In genomic region chr5:172637740-172638139, GRCh38 we compare ENCODE assay signal across 23 cellular contexts. TPM values are rescaled to one million over a fixed set of nuclear protein-coding genes. Genes with fewer than 3 reads are reported as not detected.
DNase-seq lines count a peak whose midpoint lies in the region; ATAC-seq and TF ChIP-seq lines count a peak whose summit lies in the region.
"Had no signal": no experiment of that assay in that cellular context is flagged by ENCODE, and none has a peak within 500 bp of the region (broad histone marks: within the 10 kb centered on the region; RNA-seq: fewer than 3 reads in every experiment).

No MANE protein-coding gene starts in this region.

- no peak for TF ChIP-seq CTCF in RWPE1 (conservative IDR thresholded peaks at IDR 0.05; ENCODE audit: low read depth)
- no peak for TF ChIP-seq CTCF in mucosa of descending colon (IDR thresholded peaks at IDR 0.05)
- no peak for TF ChIP-seq CTCF in sigmoid colon (IDR thresholded peaks at IDR 0.05)

- H3K9ac ChIP-seq in BLaER1 treated with 17β-estradiol and CSF1 and Interleukin-3, amounts not matched to agents 10 nM and 100 nM, result no peak overlapping the region

- H3K27me3 ChIP-seq in BLaER1 treated with 17β-estradiol and CSF1 and Interleukin-3, amounts not matched to agents 10 nM and 100 nM, result peaks cover 0 to 13% (median 0%) of the 10 kb centered on the region in 11 experiments; a peak in 3 of 22 replicates
- H3K27me3 ChIP-seq in sigmoid colon, result no peaks in the 10 kb centered on the region
- H3K27me3 ChIP-seq: right lobe of liver, SJSA1, tibial artery had no signal

- CTCF ChIA-PET in RWPE1 (lab: Yijun Ruan, JAX), result interaction anchor here (0.6 to 1.7 kb wide), 6 partner anchors 60 to 322 kb away, joined by 3 to 8 read pairs (median 3); partner anchors contain the start of gene RPL26L1

- H3K4me2 ChIP-seq in BLaER1 treated with 17β-estradiol and CSF1 and Interleukin-3, amounts not matched to agents 10 nM and 100 nM, result peak overlapping the region in 10 of 11 experiments; percentile 4 to 70 (median 56); a peak in 18 of 22 replicates

- intact Hi-C loops in mucosa of descending colon (cut with DNase I, micrococcal nuclease) (no loop called here), sigmoid colon (cut with DNase I) (no loop called here)

- peaks cover 0 to 13% (median 0%) of the 10 kb centered on the region in 11 experiments; a peak in 2 of 22 replicates for H4K20me1 ChIP-seq in BLaER1 treated with 17β-estradiol and CSF1 and Interleukin-3, amounts not matched to agents 10 nM and 100 nM

- H3K4me1 ChIP-seq in BLaER1 treated with 17β-estradiol and CSF1 and Interleukin-3, amounts not matched to agents 10 nM and 100 nM, result peaks cover 28 to 55% (median 52%) of the 10 kb centered on the region in 10 experiments
- H3K4me1 ChIP-seq in mucosa of descending colon (ENCODE audit: low read depth) (peaks cover 21% of the 10 kb centered on the region), sigmoid colon (peaks cover 0 to 20% (median 15%) of the 10 kb centered on the region in 4 donors)

- no peak overlapping the region for H3K27ac ChIP-seq in BLaER1 treated with 17β-estradiol and CSF1 and Interleukin-3, amounts not matched to agents 10 nM and 100 nM
- H3K27ac ChIP-seq in RWPE1 (peak overlapping the region; percentile 77), sigmoid colon (peak overlapping the region in 3 of 4 donors; percentile 59 to 61 (median 60))
- H3K27ac ChIP-seq: neutrophil, right lobe of liver, SJSA1, stomach, tibial artery had no signal

- POLR2A ChIA-PET in RWPE1 (lab: Yijun Ruan, JAX; ENCODE audit: low non-redundant PET), result no interaction called here

- no peak for TF ChIP-seq EP300 in sigmoid colon (IDR thresholded peaks at IDR 0.05)

- WGBS in sigmoid colon, 2 donors, result 9 to 67% methylated on average over 2 of the region's 2 CpGs

- no peak for TF ChIP-seq POLR2A in sigmoid colon (IDR thresholded peaks at IDR 0.05)

- ATAC-seq in mucosa of descending colon (peak; percentile 0), HG03159 (IDR thresholded peaks at IDR 0.05; ENCODE audit: unreplicated experiment) (no peak), GM19463 (IDR thresholded peaks at IDR 0.05; ENCODE audit: unreplicated experiment) (no peak)
- ATAC-seq: activated naive CD8-positive, alpha-beta T cell treated with anti-CD3 and anti-CD28 coated beads, Interleukin-2, amount 50 U/mL, for 24 hours; activated T-cell treated with anti-CD3 and anti-CD28 coated beads, Interleukin-2, amount 50 U/mL, for 4 hours had no signal

- H3K4me3 ChIP-seq in BLaER1 treated with 17β-estradiol and CSF1 and Interleukin-3, amounts not matched to agents 10 nM and 100 nM, result no peak overlapping the region
- H3K4me3 ChIP-seq in mucosa of descending colon (no peak overlapping the region), sigmoid colon (no peak overlapping the region)
- H3K4me3 ChIP-seq: right lobe of liver, SJSA1, stomach, tibial artery had no signal

- no peaks in the 10 kb centered on the region for H3K9me3 ChIP-seq in BLaER1 treated with 17β-estradiol and CSF1 and Interleukin-3, amounts not matched to agents 10 nM and 100 nM (replicated peaks in 1 of 11)
- H3K9me3 ChIP-seq in mucosa of descending colon (no peaks in the 10 kb centered on the region), sigmoid colon (no peaks in the 10 kb centered on the region)
- H3K9me3 ChIP-seq: neutrophil, right lobe of liver, stomach, tibial artery had no signal

- DNase-seq in RWPE1 (ENCODE audit: low spot score) (no peak), mucosa of descending colon (peak in 2 of 3 donors; percentile 30 to 43), sigmoid colon (no peak), NCI-H1092 treated with DMSO at 0.1 percent for 48 hours (lab: John Stamatoyannopoulos, UW) (no peak)
- DNase-seq: activated CD4-positive, alpha-beta T cell treated with anti-CD3 and anti-CD28 coated beads, Interleukin-2, amount 10 ng/mL, durations not matched to agents 24 days and 14 days; activated naive CD4-positive, alpha-beta T cell; activated naive CD8-positive, alpha-beta T cell treated with anti-CD3 and anti-CD28 coated beads, Interleukin-2, amount 50 U/mL, for 24 hours; activated T-cell treated with anti-CD3 and anti-CD28 coated beads, Interleukin-2, amount 50 U/mL, for 4 hours; foreskin fibroblast; midbrain; MM.1S; NCI-H2029; stimulated activated CD4-positive, alpha-beta T cell treated with anti-CD3 and anti-CD28 coated beads, Interleukin-12 subunit alpha, Interleukin-12 subunit beta, amount 100 ng/mL, for 4 hours; stimulated activated CD4-positive, alpha-beta T cell treated with anti-CD3 and anti-CD28 coated beads, Interleukin-2, amount 100 ng/mL, for 48 hours; stomach; T-helper 9 cell had no signal

- no peaks in the 10 kb centered on the region for H3K36me3 ChIP-seq in BLaER1 treated with 17β-estradiol and CSF1 and Interleukin-3, amounts not matched to agents 10 nM and 100 nM
- H3K36me3 ChIP-seq in mucosa of descending colon (ENCODE audit: low read depth) (no peaks in the 10 kb centered on the region), sigmoid colon (no peaks in the 10 kb centered on the region)
- H3K36me3 ChIP-seq: neutrophil, right lobe of liver, stomach, tibial artery had no signal

RNA-seq across cellular contexts. Expression of gene NEURL1B, which starts 3.3 kb away (rescaled TPM):
- total RNA-seq in mucosa of descending colon (10 to 100 TPM; 65.7 to 97.6 (median 96.6) TPM), sigmoid colon (10 to 100 TPM; 32.9 to 53.2 (median 45.6) TPM)
- 10 to 100 TPM; 12.6 to 29.6 (median 26.6) TPM for polyA plus RNA-seq in sigmoid colon

Comparison
In these comparisons a context has a peak if more than half of its experiments do, and no peak if none do; other contexts are left out.
1. H3K27ac ChIP-seq: peak in RWPE1 (single experiment) and sigmoid colon (3 of 4); none in BLaER1 treated with 17β-estradiol and CSF1 and Interleukin-3, amounts not matched to agents 10 nM and 100 nM (0 of 11).
2. DNase-seq: peak in mucosa of descending colon (2 of 3); none in RWPE1 (single experiment), sigmoid colon (single experiment) and NCI-H1092 treated with DMSO at 0.1 percent for 48 hours (single experiment).